Comparison of ENCODE assay signal across 16 cellular contexts in genomic region chr18:78980279-78980771, GRCh38. TPM values are rescaled to one million over a fixed set of nuclear protein-coding genes. Genes with fewer than 3 reads are reported as not detected.
DNase-seq lines count a peak whose midpoint lies in the region; ATAC-seq and TF ChIP-seq lines count a peak whose summit lies in the region.
"Had no signal": no experiment of that assay in that cellular context is flagged by ENCODE, and none has a peak within 500 bp of the region (broad histone marks: within the 10 kb centered on the region; RNA-seq: fewer than 3 reads in every experiment).

No MANE protein-coding gene starts in this region.

- H3K36me3 Mint-ChIP-seq in endothelial cell (ENCODE audit: low read depth, unreplicated experiment), result peaks cover 4% of the 10 kb centered on the region
- peaks cover 4% of the 10 kb centered on the region for H3K36me3 Mint-ChIP-seq in activated CD4-positive, alpha-beta memory T cell treated with anti-CD3 and anti-CD28 coated beads for 36 hours

- TF ChIP-seq RAD21 in neural cell (conservative IDR thresholded peaks at IDR 0.05), result no peak

- H3K79me2 ChIP-seq in neural cell (replicated peaks; ENCODE audit: insufficient read depth, low read length), result peaks cover 22% of the 10 kb centered on the region

- ATAC-seq in left cardiac atrium (no peak), GM21717 (IDR thresholded peaks at IDR 0.05; ENCODE audit: unreplicated experiment) (no peak)

- peaks cover 6% of the 10 kb centered on the region for H3F3A ChIP-seq in neural cell (ENCODE audit: insufficient read depth, low read length, poor library complexity, severe bottlenecking)

- no peaks in the 10 kb centered on the region for H4K20me1 ChIP-seq in neural cell (ENCODE audit: insufficient read depth)

- CTCF ChIA-PET in activated CD4-positive, alpha-beta memory T cell treated with anti-CD3 and anti-CD28 coated beads for 36 hours (lab: Charles Lee), result no interaction called here

- DNase-seq in right atrium auricular region (ENCODE audit: low spot score), result no peak
- DNase-seq in left cardiac atrium, result no peak
- DNase-seq in endothelial cell (ENCODE audit: low spot score), result peak; percentile 43
- DNase-seq in SIG-M5 (lab: John Stamatoyannopoulos, UW), result no peak
- DNase-seq in activated CD4-positive, alpha-beta memory T cell treated with anti-CD3 and anti-CD28 coated beads for 36 hours, result no peak
- DNase-seq in AG08396 (ENCODE audit: low spot score), result no peak
- DNase-seq: activated B cell treated with CpG ODN at 0.5 μM for 24 hours, DMS79, OCI-M1, SW 1271 had no signal

- intact Hi-C loops in left cardiac atrium (cut with DNase I), result loop anchor here in 1 of 2 donors (10.0 kb wide), 2 partner anchors 906 to 1076 kb away; no protein-coding TSS in a partner anchor
- intact Hi-C loops in activated CD4-positive, alpha-beta memory T cell treated with anti-CD3 and anti-CD28 coated beads for 36 hours (cut with micrococcal nuclease), result loop anchor here (10.0 kb wide), 1 partner anchor 1726 kb away; no protein-coding TSS in a partner anchor

- no peak overlapping the region for H2AFZ ChIP-seq in neural cell (ENCODE audit: low read depth, low read length)

- H3K9me3 ChIP-seq in right atrium auricular region (no peaks in the 10 kb centered on the region), neural cell (ENCODE audit: low read length) (peaks cover 5% of the 10 kb centered on the region)
- H3K9me3 ChIP-seq: neutrophil had no signal

- no peak overlapping the region for H3K4me2 ChIP-seq in neural cell (ENCODE audit: low read length)

- H3K4me1 ChIP-seq in right atrium auricular region, result peaks cover 0 to 19% of the 10 kb centered on the region in 2 donors

- H3K36me3 ChIP-seq in right atrium auricular region, result no peaks in the 10 kb centered on the region
- H3K36me3 ChIP-seq in neural cell (ENCODE audit: insufficient read depth, low read length), result no peaks in the 10 kb centered on the region
- H3K36me3 ChIP-seq: neutrophil had no signal

- H3K9me3 Mint-ChIP-seq in endothelial cell (ENCODE audit: unreplicated experiment), result no peaks in the 10 kb centered on the region
- no peaks in the 10 kb centered on the region for H3K9me3 Mint-ChIP-seq in activated CD4-positive, alpha-beta memory T cell treated with anti-CD3 and anti-CD28 coated beads for 36 hours
- H3K9me3 Mint-ChIP-seq: activated B cell treated with CpG ODN at 0.5 μM for 24 hours; activated naive CD4-positive, alpha-beta T cell treated with anti-CD3 and anti-CD28 coated beads for 36 hours had no signal

- no peak overlapping the region for H3K9ac ChIP-seq in neural cell (ENCODE audit: low read length)

- H3K4me3 ChIP-seq in right atrium auricular region (peak overlapping the region; percentile 33 to 47), neural cell (ENCODE audit: low read length) (peak overlapping the region; percentile 55)

- TF ChIP-seq CTCF in right atrium auricular region (IDR thresholded peaks at IDR 0.05), result no peak
- no peak for TF ChIP-seq CTCF in endothelial cell (IDR thresholded peaks at IDR 0.05; ENCODE audit: unreplicated experiment)
- no peak for TF ChIP-seq CTCF in neural cell (IDR thresholded peaks at IDR 0.05; ENCODE audit: poor library complexity, severe bottlenecking)

- POLR2A ChIA-PET in activated CD4-positive, alpha-beta memory T cell treated with anti-CD3 and anti-CD28 coated beads for 36 hours (lab: Charles Lee), result no interaction called here

- peaks cover 37% of the 10 kb centered on the region for H3K27me3 Mint-ChIP-seq in endothelial cell (ENCODE audit: unreplicated experiment)
- peaks cover 59% of the 10 kb centered on the region for H3K27me3 Mint-ChIP-seq in activated CD4-positive, alpha-beta memory T cell treated with anti-CD3 and anti-CD28 coated beads for 36 hours

- no peak for TF ChIP-seq EP300 in neural cell (conservative IDR thresholded peaks at IDR 0.05; ENCODE audit: poor library complexity, severe bottlenecking)

- no peaks in the 10 kb centered on the region for H3K9me2 ChIP-seq in neural cell (ENCODE audit: insufficient read depth, low read length)

- H3K27me3 ChIP-seq in right atrium auricular region, result peaks cover 11 to 26% of the 10 kb centered on the region in 2 donors
- peaks cover 91% of the 10 kb centered on the region for H3K27me3 ChIP-seq in neural cell (ENCODE audit: insufficient read depth, low read depth, low read length)

- H3K4me1 Mint-ChIP-seq in endothelial cell (ENCODE audit: unreplicated experiment), result peaks cover 19% of the 10 kb centered on the region
- H3K4me1 Mint-ChIP-seq in activated CD4-positive, alpha-beta memory T cell treated with anti-CD3 and anti-CD28 coated beads for 36 hours (ENCODE audit: low read depth), result peaks cover 11% of the 10 kb centered on the region

- no peak overlapping the region for H3K4me3 Mint-ChIP-seq in endothelial cell (ENCODE audit: unreplicated experiment)
- H3K4me3 Mint-ChIP-seq in activated CD4-positive, alpha-beta memory T cell treated with anti-CD3 and anti-CD28 coated beads for 36 hours, result no peak overlapping the region
- H3K4me3 Mint-ChIP-seq: activated B cell treated with CpG ODN at 0.5 μM for 24 hours; activated naive CD4-positive, alpha-beta T cell treated with anti-CD3 and anti-CD28 coated beads for 36 hours had no signal

- H3K27ac ChIP-seq in right atrium auricular region, result peak overlapping the region; percentile 56
- no peak overlapping the region for H3K27ac ChIP-seq in neural cell (ENCODE audit: low read length)
- H3K27ac ChIP-seq: neutrophil had no signal

- H3K27ac Mint-ChIP-seq in endothelial cell (ENCODE audit: unreplicated experiment), result no peak overlapping the region
- H3K27ac Mint-ChIP-seq in activated CD4-positive, alpha-beta memory T cell treated with anti-CD3 and anti-CD28 coated beads for 36 hours, result no peak overlapping the region
- H3K27ac Mint-ChIP-seq: activated B cell treated with CpG ODN at 0.5 μM for 24 hours; activated naive CD4-positive, alpha-beta T cell treated with anti-CD3 and anti-CD28 coated beads for 36 hours had no signal

TF ChIP-seq in neural cell, 6 proteins besides CTCF, POLR2A, EP300 and RAD21:
- TF ChIP-seq POLR2AphosphoS5 (IDR thresholded peaks at IDR 0.05) (no peak), MXI1 (conservative IDR thresholded peaks at IDR 0.05; ENCODE audit: poor library complexity, severe bottlenecking) (no peak), SMC3 (conservative IDR thresholded peaks at IDR 0.05; ENCODE audit: poor library complexity) (no peak), EZH2 (IDR thresholded peaks at IDR 0.05; ENCODE audit: borderline replicate concordance, insufficient read depth, low read length, poor library complexity, severe bottlenecking) (peak; percentile 89), REST (IDR thresholded peaks at IDR 0.05; ENCODE audit: borderline replicate concordance) (no peak), TAF1 (IDR thresholded peaks at IDR 0.05; ENCODE audit: low read depth) (no peak)
TF ChIP-seq in neural cell: peak in this region for 1.

RNA-seq across cellular contexts. Expression of gene SALL3, which starts 0.7 kb away (rescaled TPM):
- 1 to 10 TPM; 1.5 to 2.5 TPM for total RNA-seq in right atrium auricular region
- total RNA-seq in left cardiac atrium, result 1 to 10 TPM; 1.0 to 2.8 TPM
- total RNA-seq in endothelial cell (ENCODE audit: unreplicated experiment), result 2.5 TPM
- 0.16 and 0.24 TPM in 2 replicates for polyA plus RNA-seq in neural cell
- 0.81 and 0.97 TPM in 2 replicates for polyA minus RNA-seq in neural cell
- total RNA-seq in activated CD4-positive, alpha-beta memory T cell treated with anti-CD3 and anti-CD28 coated beads for 36 hours, result not detected
- total RNA-seq: activated B cell treated with CpG ODN at 0.5 μM for 24 hours; activated naive CD4-positive, alpha-beta T cell treated with anti-CD3 and anti-CD28 coated beads for 36 hours; HT-29; MCF 10A had no signal
